11 cellular contexts compared by ENCODE assay signal in the genomic region with DNA sequence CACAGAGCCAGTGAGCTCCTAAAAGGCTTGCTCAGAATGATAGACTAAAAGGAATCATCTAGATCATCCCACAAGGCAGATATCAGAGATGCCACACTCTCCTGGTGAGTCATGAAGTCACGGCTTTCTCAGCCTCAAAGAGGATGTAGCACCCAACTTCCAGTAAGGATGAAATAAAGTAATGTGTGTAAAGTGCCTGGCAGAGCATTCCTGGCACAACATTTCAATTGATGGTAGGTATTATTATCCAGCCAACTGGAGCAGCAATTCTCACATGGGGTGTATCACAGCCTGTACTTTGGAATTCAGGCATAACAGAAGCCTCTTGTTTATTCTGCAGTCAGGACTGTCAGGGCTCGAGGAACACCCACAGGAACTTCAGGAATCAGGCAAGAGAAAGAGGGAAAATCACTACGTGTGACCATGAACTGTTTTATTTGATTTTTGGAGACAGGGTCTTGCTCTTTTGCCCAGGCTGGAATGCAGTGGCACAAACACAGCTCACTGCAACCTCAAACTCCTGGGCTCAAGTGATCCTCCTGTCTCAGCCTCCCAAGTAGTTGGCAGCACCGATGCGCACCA. TPM values are rescaled to one million over a fixed set of nuclear protein-coding genes. Genes with fewer than 3 reads are reported as not detected.
DNase-seq lines count a peak whose midpoint lies in the region; ATAC-seq, FAIRE-seq and TF ChIP-seq lines count a peak whose summit lies in the region.
"Had no signal": no experiment of that assay in that cellular context is flagged by ENCODE, and none has a peak within 500 bp of the region (broad histone marks: within the 10 kb centered on the region; RNA-seq: fewer than 3 reads in every experiment).

No MANE protein-coding gene starts in this region.

- no peak for FAIRE-seq in K562 (lab: Jason Lieb, UNC)
- FAIRE-seq: colon had no signal

- no peak overlapping the region for H2AFZ ChIP-seq in K562 (ENCODE audit: low read depth, low read length)
- no peak overlapping the region for H2AFZ ChIP-seq in osteoblast (ENCODE audit: low read length)

- WGBS in K562 (ENCODE audit: insufficient coverage, low coverage, missing lambda C conversion rate): 31% methylated on average over 5 of the region's 5 CpGs

- in situ Hi-C loops in K562 (cut with MboI): no loop called here

- H3K4me2 ChIP-seq in K562 (ENCODE audit: insufficient read depth, low read length) (no peak overlapping the region), osteoblast (ENCODE audit: insufficient read depth, low read length) (no peak overlapping the region)

- H3K4me1 ChIP-seq in K562 (replicated peaks in 1 of 2; ENCODE audit: control insufficient read depth in 2 of 2, insufficient read depth in 2 of 2, low read length in 2 of 2) (peaks cover 6 to 7% of the 10 kb centered on the region in 2 experiments; a peak in 3 of 5 replicates), osteoblast (ENCODE audit: insufficient read depth, low read length) (peaks cover 4% of the 10 kb centered on the region)

- DNase-seq in HFFc6 (peak; percentile 69), K562 (ENCODE audit: extremely low read depth in 1 of 4, low spot score in 3 of 4) (peak in 2 of 4 experiments; percentile 27 to 42), osteoblast (ENCODE audit: insufficient read length, low spot score, missing footprints) (peak; percentile 64), NCI-H526 (lab: John Stamatoyannopoulos, UW) (no peak)
- no peak for DNase-seq in naive thymus-derived CD8-positive, alpha-beta T cell
- DNase-seq: NCI-H1105, stomach had no signal

- no peaks in the 10 kb centered on the region for H3K9me1 ChIP-seq in K562 (ENCODE audit: control insufficient read depth, insufficient read depth, low read length)

- H3K9me3 Mint-ChIP-seq in HFFc6: peaks cover 6% of the 10 kb centered on the region; the same call in 1 of the 2 replicates
- peaks cover 0 to 2% (median 0%) of the 10 kb centered on the region in 9 donors for H3K9me3 Mint-ChIP-seq in naive thymus-derived CD8-positive, alpha-beta T cell

- peak overlapping the region; percentile 53; the same call in 1 of the 2 replicates for H3K27ac Mint-ChIP-seq in HFFc6
- no peak overlapping the region for H3K27ac Mint-ChIP-seq in naive thymus-derived CD8-positive, alpha-beta T cell
- H3K27ac Mint-ChIP-seq: activated naive CD8-positive, alpha-beta T cell had no signal

- POLR2A ChIA-PET in K562 (lab: Yijun Ruan, JAX): interaction anchor here (0.9 to 1.5 kb wide), 3 partner anchors 9 to 91 kb away, joined by 3 to 7 read pairs (median 5); no protein-coding TSS in a partner anchor
- POLR2A ChIA-PET in naive thymus-derived CD8-positive, alpha-beta T cell (lab: Charles Lee): interaction anchor here (1.0 kb wide), 1 partner anchor 26 kb away, joined by 3 read pairs; no protein-coding TSS in a partner anchor

- H3K79me2 ChIP-seq in K562 (ENCODE audit: control insufficient read depth, insufficient read depth, low read length) (no peaks in the 10 kb centered on the region), osteoblast (ENCODE audit: insufficient read depth, low read length) (no peaks in the 10 kb centered on the region)

- no peaks in the 10 kb centered on the region for H3K36me3 ChIP-seq in K562 (ENCODE audit: control insufficient read depth, insufficient read depth, low read length)
- H3K36me3 ChIP-seq in osteoblast (ENCODE audit: insufficient read depth, low read length): no peaks in the 10 kb centered on the region
- H3K36me3 ChIP-seq: stomach had no signal

- no peak overlapping the region for H3K4me3 Mint-ChIP-seq in HFFc6
- H3K4me3 Mint-ChIP-seq in naive thymus-derived CD8-positive, alpha-beta T cell: no peak overlapping the region
- H3K4me3 Mint-ChIP-seq: activated naive CD8-positive, alpha-beta T cell had no signal

- peaks cover 24% of the 10 kb centered on the region for H3K27me3 Mint-ChIP-seq in HFFc6 (ENCODE audit: insufficient read depth)
- peaks cover 25 to 45% (median 33%) of the 10 kb centered on the region in 5 donors for H3K27me3 Mint-ChIP-seq in naive thymus-derived CD8-positive, alpha-beta T cell

- H3K36me3 Mint-ChIP-seq in HFFc6 (ENCODE audit: low read depth): no peaks in the 10 kb centered on the region
- H3K36me3 Mint-ChIP-seq in naive thymus-derived CD8-positive, alpha-beta T cell: peaks cover 0 to 8% (median 0%) of the 10 kb centered on the region in 3 donors

- ATAC-seq in K562 (no peak), HG02840 (IDR thresholded peaks at IDR 0.05; ENCODE audit: low FRiP score, unreplicated experiment) (no peak)
- ATAC-seq in naive thymus-derived CD8-positive, alpha-beta T cell: no peak

- TF ChIP-seq RAD21 in K562 (CRISPR knock-in tag; conservative IDR thresholded peaks at IDR 0.05 in 1 of 2, IDR thresholded peaks at IDR 0.05 in 1 of 2): no peak

- intact Hi-C loops in K562 (cut with micrococcal nuclease): loop anchor here (5.0 kb wide), 1 partner anchor 288 kb away; the partner anchor contains the start of gene ACHE

- TF ChIP-seq CTCF in HFFc6 (IDR thresholded peaks at IDR 0.05): no peak
- no peak for TF ChIP-seq CTCF in K562 (IDR thresholded peaks at IDR 0.05 in 2 of 3, conservative IDR thresholded peaks at IDR 0.05 in 1 of 3; ENCODE audit: insufficient read depth in 2 of 3, low read depth in 1 of 3, low read length in 3 of 3)
- no peak for TF ChIP-seq CTCF in osteoblast (IDR thresholded peaks at IDR 0.05; ENCODE audit: extremely low read depth, low read depth, low read length)

- no peak overlapping the region for H3K4me3 ChIP-seq in K562
- no peak overlapping the region for H3K4me3 ChIP-seq in osteoblast (ENCODE audit: insufficient read depth, low read length)
- H3K4me3 ChIP-seq: stomach had no signal

- CTCF ChIA-PET in K562 (lab: Yijun Ruan, JAX; ENCODE audit: low intra/inter-chr PET ratio): no interaction called here

- no peaks in the 10 kb centered on the region for H4K20me1 ChIP-seq in K562 (replicated peaks; ENCODE audit: control insufficient read depth, insufficient read depth, low read length)
- no peaks in the 10 kb centered on the region for H4K20me1 ChIP-seq in osteoblast (ENCODE audit: insufficient read depth, low read length)

- TF ChIP-seq EP300 in K562 (IDR thresholded peaks at IDR 0.05; ENCODE audit: low read length): no peak

- peaks cover 20% of the 10 kb centered on the region for H3K4me1 Mint-ChIP-seq in HFFc6 (ENCODE audit: low read depth)
- H3K4me1 Mint-ChIP-seq in naive thymus-derived CD8-positive, alpha-beta T cell: peaks cover 4 to 7% (median 5%) of the 10 kb centered on the region in 4 donors

- BruUV-seq in K562 (replicated peaks; lab: Mats Ljungman, UMichigan): no TSS peak

- H3K27ac ChIP-seq in K562 (ENCODE audit: extremely low read depth, low read depth, low read length): no peak overlapping the region
- H3K27ac ChIP-seq in osteoblast (ENCODE audit: low read depth, low read length): no peak overlapping the region
- H3K27ac ChIP-seq: stomach had no signal

- H3K27me3 ChIP-seq in K562 (ENCODE audit: control insufficient read depth in 2 of 2, insufficient read depth in 2 of 2, low read length in 2 of 2): peaks cover 2 to 6% of the 10 kb centered on the region in 2 experiments; a peak in 3 of 5 replicates
- H3K27me3 ChIP-seq in osteoblast (ENCODE audit: insufficient read depth, low read length): peaks cover 8% of the 10 kb centered on the region

- TF ChIP-seq POLR2A in K562 (conservative IDR thresholded peaks at IDR 0.05): no peak

- H3K9me3 ChIP-seq in K562 (replicated peaks; ENCODE audit: control insufficient read depth, insufficient read depth, low read depth, low read length) (no peaks in the 10 kb centered on the region), osteoblast (ENCODE audit: low read depth, low read length) (no peaks in the 10 kb centered on the region)
- H3K9me3 ChIP-seq: stomach had no signal

- no peak overlapping the region for H3K9ac ChIP-seq in K562 (ENCODE audit: insufficient read depth in 1 of 2, low read depth in 2 of 2, low read length in 2 of 2)

RNA-seq across cellular contexts. Expression of gene NAT16, which starts 5.3 kb away (rescaled TPM):
- not detected for total RNA-seq in HFFc6 (2021; fragmentation: NEBNext Ultra II Directional; extraction: Animal tissue kit (Norgen Biotek cat#: 25700))
- total RNA-seq in K562 (2011; cell fraction: chromatin; rRNA removed; ENCODE audit: low replicate concordance): not detected in 2 replicates
- not detected in 2 replicates for total RNA-seq in K562 (2011; cell fraction: nucleolus; rRNA removed)
- total RNA-seq in K562 (2011; cell fraction: nucleoplasm; rRNA removed): not detected in 2 replicates
- total RNA-seq in K562 (2014; rRNA removed) (not detected in 2 replicates), K562 (2014; rRNA removed; fragmentation: Illumina TruSeq; extraction: Trizol) (not detected in 2 replicates), K562 (2015; rRNA removed; fragmentation: Illumina TruSeq; extraction: Trizol) (not detected in 2 replicates), K562 (2021) (not detected in 2 replicates), osteoblast (not detected in 2 replicates)
- polyA plus RNA-seq in K562 (2011; rRNA removed) (not detected in 2 replicates), K562 (2014; fragmentation: Illumina TruSeq; extraction: Trizol) (not detected in 2 replicates), K562 (2014; fragmentation: Nextera tagmentation; extraction: Ambion mirVana) (under 1 TPM in 1 of 2 experiments, not detected in 1; 0.04 TPM), K562 (2014; rRNA removed) (not detected in 2 replicates)
- polyA plus RNA-seq in K562 (2011; cell fraction: cytosol; rRNA removed): not detected in 2 replicates
- polyA plus RNA-seq in K562 (2011; cell fraction: nucleus; rRNA removed): 0.07 TPM in 1 of 2 replicates, not detected in the other
- 0.07 and 0.08 TPM in 2 replicates for polyA plus RNA-seq in K562 (2012)
- polyA minus RNA-seq in K562 (2011; rRNA and poly(A)+ RNA removed): not detected in 2 replicates
- polyA minus RNA-seq in K562 (2011; cell fraction: cytosol; rRNA and poly(A)+ RNA removed): not detected in 2 replicates
- polyA minus RNA-seq in K562 (2011; cell fraction: nucleus; rRNA and poly(A)+ RNA removed): not detected in 2 replicates
- total RNA-seq in naive thymus-derived CD8-positive, alpha-beta T cell: not detected
- not detected for polyA plus RNA-seq in naive thymus-derived CD8-positive, alpha-beta T cell
- total RNA-seq: NCI-H460, stomach had no signal

RNA-seq across cellular contexts. Expression of gene MOGAT3, which starts 15.5 kb away (rescaled TPM):
- total RNA-seq in HFFc6 (2021; fragmentation: NEBNext Ultra II Directional; extraction: Animal tissue kit (Norgen Biotek cat#: 25700)): not detected
- total RNA-seq in K562 (2011; cell fraction: chromatin; rRNA removed; ENCODE audit: low replicate concordance): not detected in 2 replicates
- not detected in 2 replicates for total RNA-seq in K562 (2011; cell fraction: nucleolus; rRNA removed)
- total RNA-seq in K562 (2011; cell fraction: nucleoplasm; rRNA removed): not detected in 2 replicates
- total RNA-seq in K562 (2014; rRNA removed) (not detected in 2 replicates), K562 (2014; rRNA removed; fragmentation: Illumina TruSeq; extraction: Trizol) (not detected in 2 replicates), K562 (2015; rRNA removed; fragmentation: Illumina TruSeq; extraction: Trizol) (not detected in 2 replicates), K562 (2021) (not detected in 2 replicates), osteoblast (not detected in 2 replicates)
- polyA plus RNA-seq in K562 (2011; rRNA removed) (0.07 and 0.13 TPM in 2 replicates), K562 (2014; fragmentation: Illumina TruSeq; extraction: Trizol) (not detected in 2 replicates), K562 (2014; fragmentation: Nextera tagmentation; extraction: Ambion mirVana) (under 1 TPM; 0.07 to 0.17 TPM), K562 (2014; rRNA removed) (not detected in 2 replicates)
- polyA plus RNA-seq in K562 (2011; cell fraction: cytosol; rRNA removed): not detected in 2 replicates
- polyA plus RNA-seq in K562 (2011; cell fraction: nucleus; rRNA removed): 0.14 and 0.15 TPM in 2 replicates
- 0.03 TPM in 1 of 2 replicates, not detected in the other for polyA plus RNA-seq in K562 (2012)
- polyA minus RNA-seq in K562 (2011; rRNA and poly(A)+ RNA removed): not detected in 2 replicates
- polyA minus RNA-seq in K562 (2011; cell fraction: cytosol; rRNA and poly(A)+ RNA removed): not detected in 2 replicates
- 0.56 TPM in 1 of 2 replicates, not detected in the other for polyA minus RNA-seq in K562 (2011; cell fraction: nucleus; rRNA and poly(A)+ RNA removed)
- total RNA-seq in naive thymus-derived CD8-positive, alpha-beta T cell: not detected
- not detected for polyA plus RNA-seq in naive thymus-derived CD8-positive, alpha-beta T cell
- total RNA-seq: NCI-H460 had no signal
- polyA plus RNA-seq: stomach had no signal

RNA-seq across cellular contexts. Expression of gene VGF, which starts 20.0 kb away (rescaled TPM):
- total RNA-seq in HFFc6 (2021; fragmentation: NEBNext Ultra II Directional; extraction: Animal tissue kit (Norgen Biotek cat#: 25700)): under 1 TPM; 0.19 to 0.78 (median 0.35) TPM
- total RNA-seq in K562 (2011; cell fraction: chromatin; rRNA removed; ENCODE audit: low replicate concordance): 0.81 and 4.0 TPM in 2 replicates
- 3.8 and 7.2 TPM in 2 replicates for total RNA-seq in K562 (2011; cell fraction: nucleolus; rRNA removed)
- total RNA-seq in K562 (2011; cell fraction: nucleoplasm; rRNA removed): 1.1 and 2.2 TPM in 2 replicates
- total RNA-seq in K562 (2014; rRNA removed) (1.8 and 2.8 TPM in 2 replicates), K562 (2014; rRNA removed; fragmentation: Illumina TruSeq; extraction: Trizol) (0.19 and 0.22 TPM in 2 replicates), K562 (2015; rRNA removed; fragmentation: Illumina TruSeq; extraction: Trizol) (0.40 and 0.45 TPM in 2 replicates), K562 (2021) (4.2 and 5.7 TPM in 2 replicates), osteoblast (0.36 TPM in 1 of 2 replicates, not detected in the other)
- polyA plus RNA-seq in K562 (2011; rRNA removed) (0.14 and 0.23 TPM in 2 replicates), K562 (2014; fragmentation: Illumina TruSeq; extraction: Trizol) (0.34 and 0.79 TPM in 2 replicates), K562 (2014; fragmentation: Nextera tagmentation; extraction: Ambion mirVana) (under 1 TPM; 0.03 to 0.08 TPM), K562 (2014; rRNA removed) (1.4 and 1.7 TPM in 2 replicates)
- polyA plus RNA-seq in K562 (2011; cell fraction: cytosol; rRNA removed): 0.10 and 1.1 TPM in 2 replicates
- polyA plus RNA-seq in K562 (2011; cell fraction: nucleus; rRNA removed): 0.65 and 2.1 TPM in 2 replicates
- polyA plus RNA-seq in K562 (2012): 1.6 and 7.3 TPM in 2 replicates
- not detected in 2 replicates for polyA minus RNA-seq in K562 (2011; rRNA and poly(A)+ RNA removed)
- polyA minus RNA-seq in K562 (2011; cell fraction: cytosol; rRNA and poly(A)+ RNA removed): 0.73 and 1.7 TPM in 2 replicates
- 0.89 and 0.94 TPM in 2 replicates for polyA minus RNA-seq in K562 (2011; cell fraction: nucleus; rRNA and poly(A)+ RNA removed)
- total RNA-seq in naive thymus-derived CD8-positive, alpha-beta T cell: not detected
- polyA plus RNA-seq in naive thymus-derived CD8-positive, alpha-beta T cell: not detected

RNA-seq across cellular contexts. Expression of gene AP1S1, which starts 31.1 kb away (rescaled TPM):
- 100 to 1,000 TPM; 154 to 176 (median 166) TPM for total RNA-seq in HFFc6 (2021; fragmentation: NEBNext Ultra II Directional; extraction: Animal tissue kit (Norgen Biotek cat#: 25700))
- 16.8 and 29.1 TPM in 2 replicates for total RNA-seq in K562 (2011; cell fraction: chromatin; rRNA removed; ENCODE audit: low replicate concordance)
- 29.0 and 30.9 TPM in 2 replicates for total RNA-seq in K562 (2011; cell fraction: nucleolus; rRNA removed)
- 25.1 and 27.9 TPM in 2 replicates for total RNA-seq in K562 (2011; cell fraction: nucleoplasm; rRNA removed)
- total RNA-seq in K562 (2014; rRNA removed) (149 and 163 TPM in 2 replicates), K562 (2014; rRNA removed; fragmentation: Illumina TruSeq; extraction: Trizol) (68.6 and 77.7 TPM in 2 replicates), K562 (2015; rRNA removed; fragmentation: Illumina TruSeq; extraction: Trizol) (71.8 and 71.9 TPM in 2 replicates), K562 (2021) (89.4 and 91.2 TPM in 2 replicates), osteoblast (101 and 102 TPM in 2 replicates)
- polyA plus RNA-seq in K562 (2011; rRNA removed) (113 and 121 TPM in 2 replicates), K562 (2014; fragmentation: Illumina TruSeq; extraction: Trizol) (79.8 and 104 TPM in 2 replicates), K562 (2014; fragmentation: Nextera tagmentation; extraction: Ambion mirVana) (10 to 100 TPM in 1 of 2 experiments, 1 to 10 TPM in 1; 4.4 to 13.6 TPM), K562 (2014; rRNA removed) (125 and 188 TPM in 2 replicates)
- polyA plus RNA-seq in K562 (2011; cell fraction: cytosol; rRNA removed): 106 and 108 TPM in 2 replicates
- 56.4 and 60.9 TPM in 2 replicates for polyA plus RNA-seq in K562 (2011; cell fraction: nucleus; rRNA removed)
- 106 and 166 TPM in 2 replicates for polyA plus RNA-seq in K562 (2012)
- 53.4 and 71.7 TPM in 2 replicates for polyA minus RNA-seq in K562 (2011; rRNA and poly(A)+ RNA removed)
- polyA minus RNA-seq in K562 (2011; cell fraction: cytosol; rRNA and poly(A)+ RNA removed): 25.1 and 29.0 TPM in 2 replicates
- 5.1 and 9.2 TPM in 2 replicates for polyA minus RNA-seq in K562 (2011; cell fraction: nucleus; rRNA and poly(A)+ RNA removed)
- 1 to 10 TPM; 8.0 to 9.9 TPM for total RNA-seq in naive thymus-derived CD8-positive, alpha-beta T cell
- 1 to 10 TPM; 3.3 to 4.6 (median 3.8) TPM for polyA plus RNA-seq in naive thymus-derived CD8-positive, alpha-beta T cell

RNA-seq across cellular contexts. Expression of gene PLOD3, which starts 32.0 kb away (rescaled TPM):
- total RNA-seq in HFFc6 (2021; fragmentation: NEBNext Ultra II Directional; extraction: Animal tissue kit (Norgen Biotek cat#: 25700)): 100 to 1,000 TPM; 128 to 179 (median 140) TPM
- total RNA-seq in K562 (2011; cell fraction: chromatin; rRNA removed; ENCODE audit: low replicate concordance): 117 and 294 TPM in 2 replicates
- total RNA-seq in K562 (2011; cell fraction: nucleolus; rRNA removed): 263 and 303 TPM in 2 replicates
- total RNA-seq in K562 (2011; cell fraction: nucleoplasm; rRNA removed): 163 and 175 TPM in 2 replicates
- 42.1 and 53.8 TPM in 2 replicates for total RNA-seq in K562 (2014; rRNA removed)
- total RNA-seq in K562 (2014; rRNA removed; fragmentation: Illumina TruSeq; extraction: Trizol): 23.5 and 24.1 TPM in 2 replicates
- total RNA-seq in K562 (2015; rRNA removed; fragmentation: Illumina TruSeq; extraction: Trizol): 30.9 and 31.8 TPM in 2 replicates
- 101 and 103 TPM in 2 replicates for total RNA-seq in K562 (2021)
- polyA plus RNA-seq in K562 (2011; rRNA removed): 19.3 and 33.5 TPM in 2 replicates
- 28.0 and 60.3 TPM in 2 replicates for polyA plus RNA-seq in K562 (2011; cell fraction: cytosol; rRNA removed)
- 72.9 and 130 TPM in 2 replicates for polyA plus RNA-seq in K562 (2011; cell fraction: nucleus; rRNA removed)
- polyA plus RNA-seq in K562 (2012): 79.5 and 85.6 TPM in 2 replicates
- polyA plus RNA-seq in K562 (2014; fragmentation: Illumina TruSeq; extraction: Trizol): 73.6 and 76.4 TPM in 2 replicates
- polyA plus RNA-seq in K562 (2014; fragmentation: Nextera tagmentation; extraction: Ambion mirVana): 1 to 10 TPM; 2.8 to 5.9 TPM
- polyA plus RNA-seq in K562 (2014; rRNA removed): 50.3 and 58.9 TPM in 2 replicates
- polyA minus RNA-seq in K562 (2011; rRNA and poly(A)+ RNA removed): 15.7 and 23.9 TPM in 2 replicates
- polyA minus RNA-seq in K562 (2011; cell fraction: cytosol; rRNA and poly(A)+ RNA removed): 39.3 and 40.8 TPM in 2 replicates
- 31.4 and 32.4 TPM in 2 replicates for polyA minus RNA-seq in K562 (2011; cell fraction: nucleus; rRNA and poly(A)+ RNA removed)
- total RNA-seq in osteoblast: 78.7 and 81.8 TPM in 2 replicates
- total RNA-seq in naive thymus-derived CD8-positive, alpha-beta T cell: 10 to 100 TPM; 34.0 to 34.1 TPM
- 10 to 100 TPM in 2 of 3 donors, 1 to 10 TPM in 1; 8.4 to 12.4 (median 11.1) TPM for polyA plus RNA-seq in naive thymus-derived CD8-positive, alpha-beta T cell

Comparison
In these comparisons a context has a peak if more than half of its experiments do, and no peak if none do; other contexts are left out.
1. DNase-seq: peak in HFFc6 (single experiment) and osteoblast (single experiment); none in NCI-H526 (0 of 2) and naive thymus-derived CD8-positive, alpha-beta T cell (0 of 10).